ENCODE assay signal across 8 cellular contexts in the genomic region with DNA sequence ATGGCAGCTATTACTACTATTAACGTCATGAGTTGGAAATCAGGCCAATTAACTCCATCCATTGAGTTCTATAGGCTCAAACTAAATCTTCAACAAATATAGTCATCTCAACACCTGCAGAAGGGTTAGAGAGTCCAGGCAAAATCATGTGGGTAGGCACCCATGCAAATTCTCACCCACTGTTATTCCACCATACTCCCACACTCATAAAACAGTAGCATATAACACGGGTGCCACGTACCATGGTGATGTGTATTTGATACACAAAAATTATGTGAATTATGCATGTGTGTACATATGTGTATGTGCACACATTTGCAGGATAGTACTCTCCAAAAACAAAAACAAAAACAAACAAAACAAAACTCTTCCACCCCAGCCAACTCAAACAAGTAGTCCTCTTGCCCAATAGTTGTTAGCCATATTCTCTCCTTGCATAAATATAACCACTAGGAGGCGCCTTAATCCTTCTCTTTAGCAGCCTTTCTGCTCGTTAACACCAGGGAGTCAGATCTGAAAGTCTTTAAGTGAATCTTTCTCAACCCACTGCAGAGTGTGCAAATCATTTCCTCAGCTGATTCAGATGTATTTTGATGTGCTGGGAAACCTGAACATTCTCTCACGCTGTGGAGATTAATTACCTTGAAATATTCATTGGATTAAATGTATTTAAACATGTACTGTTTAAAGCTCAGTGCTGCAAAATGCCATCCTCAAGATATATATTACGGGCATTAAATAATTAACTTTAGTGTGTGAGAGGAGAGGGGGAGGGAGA. TPM values are rescaled to one million over a fixed set of nuclear protein-coding genes. Genes with fewer than 3 reads are reported as not detected.
A peak's percentile ranks its signal among the peaks of the same experiment; 100 is the strongest.
DNase-seq lines count a peak whose midpoint lies in the region; ATAC-seq, FAIRE-seq and TF ChIP-seq lines count a peak whose summit lies in the region.

No MANE protein-coding gene starts in this region.

- H3K9ac ChIP-seq in keratinocyte (ENCODE audit: control insufficient read depth, extremely low read depth, insufficient read depth, low read length): no peak overlapping the region

- intact Hi-C loops in testis (cut with DNase I; ENCODE audit: low total_unique reads): no loop called here

- WGBS in testis, 2 donors: 51 to 63% methylated on average over 7 of the region's 7 CpGs

- H3K27me3 ChIP-seq in keratinocyte (ENCODE audit: control insufficient read depth, extremely low read depth, insufficient read depth, low read length) (no peaks in the 10 kb centered on the region), testis (no peaks in the 10 kb centered on the region)

- no peak for TF ChIP-seq POLR2A in testis (IDR thresholded peaks at IDR 0.05)

- DNase-seq in ELF-1 (ENCODE audit: low read depth, low spot score): peak; percentile 40
- peak; percentile 72 for DNase-seq in KBM-7
- DNase-seq in NOMO-1 treated with DMSO at 0.1 percent for 48 hours (lab: John Stamatoyannopoulos, UW; ENCODE audit: unreplicated experiment): peak; percentile 98
- peak; percentile 71 to 89 for DNase-seq in T47D (ENCODE audit: low read depth in 1 of 2, low spot score in 1 of 2)
- DNase-seq in keratinocyte (ENCODE audit: low read depth, low spot score): peak; percentile 32
- DNase-seq in testis: no peak
- DNase-seq in activated T-cell treated with anti-CD3 and anti-CD28 coated beads for 4 hours: no peak

- H3K9me1 ChIP-seq in keratinocyte (ENCODE audit: control insufficient read depth, extremely low read depth, insufficient read depth, low read length): no peaks in the 10 kb centered on the region

- H3K36me3 ChIP-seq in keratinocyte (ENCODE audit: control insufficient read depth in 2 of 2, extremely low read depth in 1 of 2, insufficient read depth in 2 of 2, low read length in 2 of 2) (no peaks in the 10 kb centered on the region), testis (ENCODE audit: low read depth, missing control alignments) (no peaks in the 10 kb centered on the region)

- no peaks in the 10 kb centered on the region for H3K79me2 ChIP-seq in keratinocyte (ENCODE audit: control insufficient read depth, insufficient read depth, low read length)

- TF ChIP-seq CTCF in keratinocyte (optimal IDR thresholded peaks at IDR 0.05 in 1 of 3, IDR thresholded peaks at IDR 0.05 in 1 of 3, conservative IDR thresholded peaks at IDR 0.05 in 1 of 3; ENCODE audit: extremely low read depth in 1 of 3, insufficient read depth in 2 of 3, low read length in 3 of 3) (peak; percentile 31 to 79 (median 69)), testis (IDR thresholded peaks at IDR 0.05) (peak; percentile 68 to 75 (median 75))

- ATAC-seq in GM21526 (IDR thresholded peaks at IDR 0.05; ENCODE audit: low FRiP score, unreplicated experiment): peak; percentile 89

- dilution Hi-C loops in keratinocyte (cut with MboI; ENCODE audit: extremely low pct_ligation_motif_present, low sequenced_read_pairs): no loop called here

- no peak overlapping the region for H3K4me2 ChIP-seq in keratinocyte (ENCODE audit: control insufficient read depth, extremely low read depth, insufficient read depth, low read depth, low read length)

- H4K20me1 ChIP-seq in keratinocyte (ENCODE audit: control insufficient read depth, extremely low read depth, insufficient read depth, low read length): no peaks in the 10 kb centered on the region

- in situ Hi-C loops in KBM-7 (cut with MboI; ENCODE audit: low pct_unique_long_range_greater_than_20kb, low sequenced_read_pairs): no loop called here
- in situ Hi-C loops in T47D (cut with HindIII; ENCODE audit: low pct_unique_long_range_greater_than_20kb, low sequenced_read_pairs): no loop called here

- H2AFZ ChIP-seq in keratinocyte (ENCODE audit: control insufficient read depth, low read length): no peak overlapping the region

- H3K27ac ChIP-seq in keratinocyte (ENCODE audit: control insufficient read depth, insufficient read depth, low read length): no peak overlapping the region
- no peak overlapping the region for H3K27ac ChIP-seq in testis

- H3K9me3 ChIP-seq in keratinocyte (ENCODE audit: control insufficient read depth, low read depth, low read length): no peaks in the 10 kb centered on the region
- H3K9me3 ChIP-seq in testis: no peaks in the 10 kb centered on the region

- peak; percentile 87 for FAIRE-seq in keratinocyte (lab: Jason Lieb, UNC)

- H3K4me1 ChIP-seq in keratinocyte (ENCODE audit: control insufficient read depth, extremely low read depth, insufficient read depth, low read length) (no peaks in the 10 kb centered on the region), testis (no peaks in the 10 kb centered on the region)

- H3K4me3 ChIP-seq in keratinocyte (ENCODE audit: control insufficient read depth in 2 of 3, extremely low read depth in 1 of 3, insufficient read depth in 2 of 3, low read depth in 1 of 3, low read length in 3 of 3) (no peak overlapping the region), testis (no peak overlapping the region)

RNA-seq across cellular contexts. Expression of gene COPB2, which starts 38.0 kb away (rescaled TPM):
- 114 to 149 TPM (median 114 TPM) in 3 replicates for polyA plus RNA-seq in keratinocyte
- polyA plus RNA-seq in keratinocyte (2011; ENCODE audit: low read depth): 73.4 TPM
- 58.4 and 107 TPM in 2 replicates for polyA plus RNA-seq in keratinocyte (2011; cell fraction: cytosol; rRNA removed)
- 127 and 137 TPM in 2 replicates for polyA plus RNA-seq in keratinocyte (2011; cell fraction: nucleus; rRNA removed)
- polyA plus RNA-seq in keratinocyte (2012; ENCODE audit: low replicate concordance): 66.4 and 112 TPM in 2 replicates
- polyA minus RNA-seq in keratinocyte: 70.6 to 202 TPM (median 138 TPM) in 3 replicates
- 72.9 TPM for polyA minus RNA-seq in keratinocyte (2011; cell fraction: cytosol; rRNA and poly(A)+ RNA removed)
- 73.6 and 151 TPM in 2 replicates for polyA minus RNA-seq in keratinocyte (2011; cell fraction: nucleus; rRNA and poly(A)+ RNA removed)
- 10 to 100 TPM; 63.5 to 73.8 TPM for total RNA-seq in testis
- polyA plus RNA-seq in testis (ENCODE audit: insufficient read depth, low read depth, low replicate concordance): 76.5 TPM

RNA-seq across cellular contexts. Expression of gene RBP2, which starts 48.8 kb away (rescaled TPM):
- polyA plus RNA-seq in keratinocyte (not detected in 3 replicates), testis (ENCODE audit: insufficient read depth, low read depth, low replicate concordance) (not detected)
- polyA plus RNA-seq in keratinocyte (2011; ENCODE audit: low read depth): not detected
- polyA plus RNA-seq in keratinocyte (2011; cell fraction: cytosol; rRNA removed): not detected in 2 replicates
- polyA plus RNA-seq in keratinocyte (2011; cell fraction: nucleus; rRNA removed): not detected in 2 replicates
- polyA plus RNA-seq in keratinocyte (2012; ENCODE audit: low replicate concordance): not detected in 2 replicates
- polyA minus RNA-seq in keratinocyte: not detected in 3 replicates
- polyA minus RNA-seq in keratinocyte (2011; cell fraction: cytosol; rRNA and poly(A)+ RNA removed): not detected
- not detected in 2 replicates for polyA minus RNA-seq in keratinocyte (2011; cell fraction: nucleus; rRNA and poly(A)+ RNA removed)
- total RNA-seq in testis: not detected

Comparison
In these comparisons a context has a peak if more than half of its experiments do, and no peak if none do; other contexts are left out.
1. DNase-seq: peak in ELF-1 (single experiment), KBM-7 (single experiment), NOMO-1 treated with DMSO at 0.1 percent for 48 hours (single experiment), T47D (2 of 2) and keratinocyte (single experiment); none in testis (single experiment) and activated T-cell treated with anti-CD3 and anti-CD28 coated beads for 4 hours (single experiment).